In the genomic region with DNA sequence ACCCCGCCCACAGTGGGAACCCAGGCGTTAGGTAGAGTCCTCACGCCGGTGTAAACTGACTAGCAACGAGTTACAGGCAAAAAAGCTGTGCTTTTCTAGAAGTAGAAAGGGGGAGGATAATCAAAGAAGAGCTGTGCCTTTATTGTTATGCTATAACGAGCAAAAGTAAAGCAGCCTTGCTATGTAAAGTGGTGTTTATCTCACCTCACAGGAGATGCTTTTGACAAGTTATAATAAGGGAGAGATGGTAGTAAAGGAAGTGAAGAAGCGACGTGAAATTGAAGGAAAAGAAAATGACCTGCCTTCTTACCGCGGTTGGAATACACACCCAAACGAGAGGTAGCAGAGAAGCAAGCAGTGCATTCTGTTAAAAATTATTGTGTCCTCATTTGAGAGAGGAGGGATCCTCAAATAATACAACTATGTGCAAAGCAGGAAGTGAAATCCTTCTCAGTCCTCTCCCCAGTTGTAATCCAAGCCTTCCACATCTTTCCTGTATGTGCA, we compare ENCODE assay signal across 1 cellular context.
TF ChIP-seq lines count a peak whose summit lies in the region.

No MANE protein-coding gene starts in this region.

TF ChIP-seq in K562, 482 proteins besides CTCF, POLR2A, EP300 and RAD21 (continued from another document and continues in another):
- TF ChIP-seq, protein P1, sequence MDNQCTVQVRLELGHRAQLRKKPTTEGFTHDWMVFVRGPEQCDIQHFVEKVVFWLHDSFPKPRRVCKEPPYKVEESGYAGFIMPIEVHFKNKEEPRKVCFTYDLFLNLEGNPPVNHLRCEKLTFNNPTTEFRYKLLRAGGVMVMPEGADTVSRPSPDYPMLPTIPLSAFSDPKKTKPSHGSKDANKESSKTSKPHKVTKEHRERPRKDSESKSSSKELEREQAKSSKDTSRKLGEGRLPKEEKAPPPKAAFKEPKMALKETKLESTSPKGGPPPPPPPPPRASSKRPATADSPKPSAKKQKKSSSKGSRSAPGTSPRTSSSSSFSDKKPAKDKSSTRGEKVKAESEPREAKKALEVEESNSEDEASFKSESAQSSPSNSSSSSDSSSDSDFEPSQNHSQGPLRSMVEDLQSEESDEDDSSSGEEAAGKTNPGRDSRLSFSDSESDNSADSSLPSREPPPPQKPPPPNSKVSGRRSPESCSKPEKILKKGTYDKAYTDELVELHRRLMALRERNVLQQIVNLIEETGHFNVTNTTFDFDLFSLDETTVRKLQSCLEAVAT (IDR thresholded peaks at IDR 0.05) = 0 out of 4 replicates have a peak, but pooled peaks of 1 of the 2 experiments have one; percentile 34
- TF ChIP-seq TEAD1 (CRISPR knock-in tag; IDR thresholded peaks at IDR 0.05) (no peak), DDX20 (tag; IDR thresholded peaks at IDR 0.05; ENCODE audit: low read depth) (no peak), FOXA1 (IDR thresholded peaks at IDR 0.05; ENCODE audit: borderline replicate concordance) (no peak), RCOR1 (IDR thresholded peaks at IDR 0.05; ENCODE audit: borderline replicate concordance in 1 of 2, low read depth in 2 of 2, low read length in 2 of 2) (no peak), ZZZ3 (IDR thresholded peaks at IDR 0.05) (no peak), ZNF347 (CRISPR knock-in tag; IDR thresholded peaks at IDR 0.05; ENCODE audit: low read depth) (no peak), ZNF584 (CRISPR knock-in tag; IDR thresholded peaks at IDR 0.05; ENCODE audit: low read depth) (no peak), HDGF (IDR thresholded peaks at IDR 0.05) (0 out of 2 replicates have a peak, but pooled peaks have one; percentile 65), ZNF165 (CRISPR knock-in tag; IDR thresholded peaks at IDR 0.05; ENCODE audit: borderline replicate concordance) (no peak), MAFG (tag; conservative IDR thresholded peaks at IDR 0.05) (no peak), TRIM24 (IDR thresholded peaks at IDR 0.05) (0 out of 4 replicates have a peak, but pooled peaks of 1 of the 2 experiments have one; percentile 2), ZBED1 (IDR thresholded peaks at IDR 0.05) (no peak), EHMT2 (IDR thresholded peaks at IDR 0.05) (peak; percentile 63; the same call in 1 of the 2 replicates), POU5F1 (IDR thresholded peaks at IDR 0.05; ENCODE audit: borderline replicate concordance, low read depth, low read length, partially characterized antibody) (no peak), ZNF217 (CRISPR knock-in tag; IDR thresholded peaks at IDR 0.05) (no peak), ZNF134 (CRISPR knock-in tag; conservative IDR thresholded peaks at IDR 0.05) (no peak), ELF4 (CRISPR knock-in tag; IDR thresholded peaks at IDR 0.05) (peak; percentile 38; the same call in 1 of the 2 replicates), MXI1 (IDR thresholded peaks at IDR 0.05; ENCODE audit: low read depth, low read length) (peak; percentile 11; the same call in 1 of the 2 replicates), NR2F6 (CRISPR knock-in tag; IDR thresholded peaks at IDR 0.05) (0 out of 2 replicates have a peak, but pooled peaks have one; percentile 59), ZFX (CRISPR knock-in tag; IDR thresholded peaks at IDR 0.05) (no peak), ZNF324 (CRISPR knock-in tag; IDR thresholded peaks at IDR 0.05) (peak; percentile 55; the same call in 1 of the 2 replicates), KLF13 (tag; IDR thresholded peaks at IDR 0.05; ENCODE audit: borderline replicate concordance, low read depth) (no peak), KAT8 (IDR thresholded peaks at IDR 0.05; ENCODE audit: low read depth) (no peak)
- TF ChIP-seq, protein P2, sequence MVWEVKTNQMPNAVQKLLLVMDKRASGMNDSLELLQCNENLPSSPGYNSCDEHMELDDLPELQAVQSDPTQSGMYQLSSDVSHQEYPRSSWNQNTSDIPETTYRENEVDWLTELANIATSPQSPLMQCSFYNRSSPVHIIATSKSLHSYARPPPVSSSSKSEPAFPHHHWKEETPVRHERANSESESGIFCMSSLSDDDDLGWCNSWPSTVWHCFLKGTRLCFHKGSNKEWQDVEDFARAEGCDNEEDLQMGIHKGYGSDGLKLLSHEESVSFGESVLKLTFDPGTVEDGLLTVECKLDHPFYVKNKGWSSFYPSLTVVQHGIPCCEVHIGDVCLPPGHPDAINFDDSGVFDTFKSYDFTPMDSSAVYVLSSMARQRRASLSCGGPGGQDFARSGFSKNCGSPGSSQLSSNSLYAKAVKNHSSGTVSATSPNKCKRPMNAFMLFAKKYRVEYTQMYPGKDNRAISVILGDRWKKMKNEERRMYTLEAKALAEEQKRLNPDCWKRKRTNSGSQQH (CRISPR knock-in tag; IDR thresholded peaks at IDR 0.05) = peak; percentile 85; the same call in 1 of the 2 replicates
- TF ChIP-seq, protein P3, sequence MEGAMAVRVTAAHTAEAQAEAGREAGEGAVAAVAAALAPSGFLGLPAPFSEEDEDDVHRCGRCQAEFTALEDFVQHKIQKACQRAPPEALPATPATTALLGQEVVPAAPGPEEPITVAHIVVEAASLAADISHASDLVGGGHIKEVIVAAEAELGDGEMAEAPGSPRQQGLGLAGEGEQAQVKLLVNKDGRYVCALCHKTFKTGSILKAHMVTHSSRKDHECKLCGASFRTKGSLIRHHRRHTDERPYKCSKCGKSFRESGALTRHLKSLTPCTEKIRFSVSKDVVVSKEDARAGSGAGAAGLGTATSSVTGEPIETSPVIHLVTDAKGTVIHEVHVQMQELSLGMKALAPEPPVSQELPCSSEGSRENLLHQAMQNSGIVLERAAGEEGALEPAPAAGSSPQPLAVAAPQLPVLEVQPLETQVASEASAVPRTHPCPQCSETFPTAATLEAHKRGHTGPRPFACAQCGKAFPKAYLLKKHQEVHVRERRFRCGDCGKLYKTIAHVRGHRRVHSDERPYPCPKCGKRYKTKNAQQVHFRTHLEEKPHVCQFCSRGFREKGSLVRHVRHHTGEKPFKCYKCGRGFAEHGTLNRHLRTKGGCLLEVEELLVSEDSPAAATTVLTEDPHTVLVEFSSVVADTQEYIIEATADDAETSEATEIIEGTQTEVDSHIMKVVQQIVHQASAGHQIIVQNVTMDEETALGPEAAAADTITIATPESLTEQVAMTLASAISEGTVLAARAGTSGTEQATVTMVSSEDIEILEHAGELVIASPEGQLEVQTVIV (CRISPR knock-in tag; IDR thresholded peaks at IDR 0.05; ENCODE audit: borderline replicate concordance) = peak; percentile 61; the same call in 1 of the 2 replicates
- TF ChIP-seq, protein P4, sequence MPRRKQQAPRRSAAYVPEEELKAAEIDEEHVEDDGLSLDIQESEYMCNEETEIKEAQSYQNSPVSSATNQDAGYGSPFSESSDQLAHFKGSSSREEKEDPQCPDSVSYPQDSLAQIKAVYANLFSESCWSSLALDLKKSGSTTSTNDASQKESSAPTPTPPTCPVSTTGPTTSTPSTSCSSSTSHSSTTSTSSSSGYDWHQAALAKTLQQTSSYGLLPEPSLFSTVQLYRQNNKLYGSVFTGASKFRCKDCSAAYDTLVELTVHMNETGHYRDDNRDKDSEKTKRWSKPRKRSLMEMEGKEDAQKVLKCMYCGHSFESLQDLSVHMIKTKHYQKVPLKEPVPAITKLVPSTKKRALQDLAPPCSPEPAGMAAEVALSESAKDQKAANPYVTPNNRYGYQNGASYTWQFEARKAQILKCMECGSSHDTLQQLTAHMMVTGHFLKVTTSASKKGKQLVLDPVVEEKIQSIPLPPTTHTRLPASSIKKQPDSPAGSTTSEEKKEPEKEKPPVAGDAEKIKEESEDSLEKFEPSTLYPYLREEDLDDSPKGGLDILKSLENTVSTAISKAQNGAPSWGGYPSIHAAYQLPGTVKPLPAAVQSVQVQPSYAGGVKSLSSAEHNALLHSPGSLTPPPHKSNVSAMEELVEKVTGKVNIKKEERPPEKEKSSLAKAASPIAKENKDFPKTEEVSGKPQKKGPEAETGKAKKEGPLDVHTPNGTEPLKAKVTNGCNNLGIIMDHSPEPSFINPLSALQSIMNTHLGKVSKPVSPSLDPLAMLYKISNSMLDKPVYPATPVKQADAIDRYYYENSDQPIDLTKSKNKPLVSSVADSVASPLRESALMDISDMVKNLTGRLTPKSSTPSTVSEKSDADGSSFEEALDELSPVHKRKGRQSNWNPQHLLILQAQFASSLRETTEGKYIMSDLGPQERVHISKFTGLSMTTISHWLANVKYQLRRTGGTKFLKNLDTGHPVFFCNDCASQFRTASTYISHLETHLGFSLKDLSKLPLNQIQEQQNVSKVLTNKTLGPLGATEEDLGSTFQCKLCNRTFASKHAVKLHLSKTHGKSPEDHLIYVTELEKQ (CRISPR knock-in tag; IDR thresholded peaks at IDR 0.05) = no peak
- TF ChIP-seq, protein P5, sequence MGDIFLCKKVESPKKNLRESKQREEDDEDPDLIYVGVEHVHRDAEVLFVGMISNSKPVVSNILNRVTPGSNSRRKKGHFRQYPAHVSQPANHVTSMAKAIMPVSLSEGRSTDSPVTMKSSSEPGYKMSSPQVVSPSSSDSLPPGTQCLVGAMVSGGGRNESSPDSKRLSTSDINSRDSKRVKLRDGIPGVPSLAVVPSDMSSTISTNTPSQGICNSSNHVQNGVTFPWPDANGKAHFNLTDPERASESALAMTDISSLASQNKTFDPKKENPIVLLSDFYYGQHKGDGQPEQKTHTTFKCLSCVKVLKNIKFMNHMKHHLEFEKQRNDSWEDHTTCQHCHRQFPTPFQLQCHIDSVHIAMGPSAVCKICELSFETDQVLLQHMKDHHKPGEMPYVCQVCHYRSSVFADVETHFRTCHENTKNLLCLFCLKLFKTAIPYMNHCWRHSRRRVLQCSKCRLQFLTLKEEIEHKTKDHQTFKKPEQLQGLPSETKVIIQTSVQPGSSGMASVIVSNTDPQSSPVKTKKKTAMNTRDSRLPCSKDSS (IDR thresholded peaks at IDR 0.05; ENCODE audit: low read depth, partially characterized antibody) = no peak
- TF ChIP-seq, protein P6, sequence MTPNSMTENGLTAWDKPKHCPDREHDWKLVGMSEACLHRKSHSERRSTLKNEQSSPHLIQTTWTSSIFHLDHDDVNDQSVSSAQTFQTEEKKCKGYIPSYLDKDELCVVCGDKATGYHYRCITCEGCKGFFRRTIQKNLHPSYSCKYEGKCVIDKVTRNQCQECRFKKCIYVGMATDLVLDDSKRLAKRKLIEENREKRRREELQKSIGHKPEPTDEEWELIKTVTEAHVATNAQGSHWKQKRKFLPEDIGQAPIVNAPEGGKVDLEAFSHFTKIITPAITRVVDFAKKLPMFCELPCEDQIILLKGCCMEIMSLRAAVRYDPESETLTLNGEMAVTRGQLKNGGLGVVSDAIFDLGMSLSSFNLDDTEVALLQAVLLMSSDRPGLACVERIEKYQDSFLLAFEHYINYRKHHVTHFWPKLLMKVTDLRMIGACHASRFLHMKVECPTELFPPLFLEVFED (CRISPR knock-in tag; conservative IDR thresholded peaks at IDR 0.05) = peak; percentile 49; the same call in 1 of the 2 replicates
- TF ChIP-seq, protein P7, sequence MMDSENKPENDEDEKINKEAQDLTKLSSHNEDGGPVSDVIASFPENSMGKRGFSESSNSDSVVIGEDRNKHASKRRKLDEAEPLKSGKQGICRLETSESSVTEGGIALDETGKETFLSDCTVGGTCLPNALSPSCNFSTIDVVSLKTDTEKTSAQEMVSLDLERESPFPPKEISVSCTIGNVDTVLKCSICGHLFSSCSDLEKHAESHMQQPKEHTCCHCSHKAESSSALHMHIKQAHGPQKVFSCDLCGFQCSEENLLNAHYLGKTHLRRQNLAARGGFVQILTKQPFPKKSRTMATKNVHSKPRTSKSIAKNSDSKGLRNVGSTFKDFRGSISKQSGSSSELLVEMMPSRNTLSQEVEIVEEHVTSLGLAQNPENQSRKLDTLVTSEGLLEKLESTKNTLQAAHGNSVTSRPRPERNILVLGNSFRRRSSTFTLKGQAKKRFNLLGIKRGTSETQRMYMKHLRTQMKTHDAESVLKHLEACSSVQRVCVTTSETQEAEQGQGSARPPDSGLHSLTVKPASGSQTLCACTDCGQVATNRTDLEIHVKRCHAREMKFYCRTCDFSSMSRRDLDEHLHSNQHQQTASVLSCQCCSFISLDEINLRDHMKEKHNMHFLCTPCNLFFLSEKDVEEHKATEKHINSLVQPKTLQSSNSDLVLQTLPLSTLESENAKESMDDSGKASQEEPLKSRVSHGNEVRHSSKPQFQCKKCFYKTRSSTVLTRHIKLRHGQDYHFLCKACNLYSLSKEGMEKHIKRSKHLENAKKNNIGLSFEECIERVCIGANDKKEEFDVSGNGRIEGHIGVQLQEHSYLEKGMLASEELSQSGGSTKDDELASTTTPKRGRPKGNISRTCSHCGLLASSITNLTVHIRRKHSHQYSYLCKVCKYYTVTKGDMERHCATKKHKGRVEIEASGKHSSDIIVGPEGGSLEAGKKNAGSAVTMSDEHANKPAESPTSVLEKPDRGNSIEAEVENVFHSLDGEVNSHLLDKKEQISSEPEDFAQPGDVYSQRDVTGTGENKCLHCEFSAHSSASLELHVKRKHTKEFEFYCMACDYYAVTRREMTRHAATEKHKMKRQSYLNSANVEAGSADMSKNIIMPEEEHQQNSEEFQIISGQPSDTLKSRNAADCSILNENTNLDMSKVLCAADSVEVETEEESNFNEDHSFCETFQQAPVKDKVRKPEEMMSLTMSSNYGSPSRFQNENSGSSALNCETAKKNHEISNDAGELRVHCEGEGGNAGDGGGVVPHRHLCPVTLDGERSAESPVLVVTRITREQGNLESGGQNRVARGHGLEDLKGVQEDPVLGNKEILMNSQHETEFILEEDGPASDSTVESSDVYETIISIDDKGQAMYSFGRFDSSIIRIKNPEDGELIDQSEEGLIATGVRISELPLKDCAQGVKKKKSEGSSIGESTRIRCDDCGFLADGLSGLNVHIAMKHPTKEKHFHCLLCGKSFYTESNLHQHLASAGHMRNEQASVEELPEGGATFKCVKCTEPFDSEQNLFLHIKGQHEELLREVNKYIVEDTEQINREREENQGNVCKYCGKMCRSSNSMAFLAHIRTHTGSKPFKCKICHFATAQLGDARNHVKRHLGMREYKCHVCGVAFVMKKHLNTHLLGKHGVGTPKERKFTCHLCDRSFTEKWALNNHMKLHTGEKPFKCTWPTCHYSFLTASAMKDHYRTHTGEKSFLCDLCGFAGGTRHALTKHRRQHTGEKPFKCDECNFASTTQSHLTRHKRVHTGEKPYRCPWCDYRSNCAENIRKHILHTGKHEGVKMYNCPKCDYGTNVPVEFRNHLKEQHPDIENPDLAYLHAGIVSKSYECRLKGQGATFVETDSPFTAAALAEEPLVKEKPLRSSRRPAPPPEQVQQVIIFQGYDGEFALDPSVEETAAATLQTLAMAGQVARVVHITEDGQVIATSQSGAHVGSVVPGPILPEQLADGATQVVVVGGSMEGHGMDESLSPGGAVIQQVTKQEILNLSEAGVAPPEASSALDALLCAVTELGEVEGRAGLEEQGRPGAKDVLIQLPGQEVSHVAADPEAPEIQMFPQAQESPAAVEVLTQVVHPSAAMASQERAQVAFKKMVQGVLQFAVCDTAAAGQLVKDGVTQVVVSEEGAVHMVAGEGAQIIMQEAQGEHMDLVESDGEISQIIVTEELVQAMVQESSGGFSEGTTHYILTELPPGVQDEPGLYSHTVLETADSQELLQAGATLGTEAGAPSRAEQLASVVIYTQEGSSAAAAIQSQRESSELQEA (IDR thresholded peaks at IDR 0.05; ENCODE audit: low read depth) = no peak
- TF ChIP-seq, protein P8, sequence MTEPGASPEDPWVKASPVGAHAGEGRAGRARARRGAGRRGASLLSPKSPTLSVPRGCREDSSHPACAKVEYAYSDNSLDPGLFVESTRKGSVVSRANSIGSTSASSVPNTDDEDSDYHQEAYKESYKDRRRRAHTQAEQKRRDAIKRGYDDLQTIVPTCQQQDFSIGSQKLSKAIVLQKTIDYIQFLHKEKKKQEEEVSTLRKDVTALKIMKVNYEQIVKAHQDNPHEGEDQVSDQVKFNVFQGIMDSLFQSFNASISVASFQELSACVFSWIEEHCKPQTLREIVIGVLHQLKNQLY (CRISPR knock-in tag; conservative IDR thresholded peaks at IDR 0.05) = 0 out of 4 replicates have a peak, but pooled peaks of 1 of the 2 experiments have one; percentile 52
- TF ChIP-seq, protein P9, sequence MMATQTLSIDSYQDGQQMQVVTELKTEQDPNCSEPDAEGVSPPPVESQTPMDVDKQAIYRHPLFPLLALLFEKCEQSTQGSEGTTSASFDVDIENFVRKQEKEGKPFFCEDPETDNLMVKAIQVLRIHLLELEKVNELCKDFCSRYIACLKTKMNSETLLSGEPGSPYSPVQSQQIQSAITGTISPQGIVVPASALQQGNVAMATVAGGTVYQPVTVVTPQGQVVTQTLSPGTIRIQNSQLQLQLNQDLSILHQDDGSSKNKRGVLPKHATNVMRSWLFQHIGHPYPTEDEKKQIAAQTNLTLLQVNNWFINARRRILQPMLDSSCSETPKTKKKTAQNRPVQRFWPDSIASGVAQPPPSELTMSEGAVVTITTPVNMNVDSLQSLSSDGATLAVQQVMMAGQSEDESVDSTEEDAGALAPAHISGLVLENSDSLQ (IDR thresholded peaks at IDR 0.05) = no peak
